Comparison of ENCODE assay signal across 8 cellular contexts in genomic region chr14:68793734-68794129, GRCh38. TPM values are rescaled to one million over a fixed set of nuclear protein-coding genes. Genes with fewer than 3 reads are reported as not detected.
DNase-seq lines count a peak whose midpoint lies in the region; ATAC-seq and TF ChIP-seq lines count a peak whose summit lies in the region.

No MANE protein-coding gene starts in this region.

- ATAC-seq in sciatic nerve, result peak; percentile 16
- no peak for ATAC-seq in GM21576 (IDR thresholded peaks at IDR 0.05; ENCODE audit: unreplicated experiment)

- H3K27ac ChIP-seq in cardiac muscle cell, result peak overlapping the region; percentile 98

- H3K9me3 Mint-ChIP-seq in HFFc6, result peaks cover 10% of the 10 kb centered on the region
- H3K9me3 Mint-ChIP-seq in activated CD4-positive, alpha-beta memory T cell treated with anti-CD3 and anti-CD28 coated beads, Interleukin-2, amount 10 ng/mL, durations not matched to agents 7 days and 5 days, result no peaks in the 10 kb centered on the region

- H3K4me1 Mint-ChIP-seq in HFFc6 (ENCODE audit: low read depth), result peaks cover 47% of the 10 kb centered on the region
- H3K4me1 Mint-ChIP-seq in activated CD4-positive, alpha-beta memory T cell treated with anti-CD3 and anti-CD28 coated beads, Interleukin-2, amount 10 ng/mL, durations not matched to agents 7 days and 5 days, result peaks cover 47% of the 10 kb centered on the region

- H3K36me3 Mint-ChIP-seq in HFFc6 (ENCODE audit: low read depth), result peaks cover 41% of the 10 kb centered on the region
- peaks cover 54% of the 10 kb centered on the region for H3K36me3 Mint-ChIP-seq in activated CD4-positive, alpha-beta memory T cell treated with anti-CD3 and anti-CD28 coated beads, Interleukin-2, amount 10 ng/mL, durations not matched to agents 7 days and 5 days (ENCODE audit: low read depth)

- peak overlapping the region; percentile 95 for H3K4me3 Mint-ChIP-seq in HFFc6
- H3K4me3 Mint-ChIP-seq in activated CD4-positive, alpha-beta memory T cell treated with anti-CD3 and anti-CD28 coated beads, Interleukin-2, amount 10 ng/mL, durations not matched to agents 7 days and 5 days, result peak overlapping the region; percentile 92

- peaks cover 47% of the 10 kb centered on the region for H3K27me3 Mint-ChIP-seq in HFFc6 (ENCODE audit: insufficient read depth)
- H3K27me3 Mint-ChIP-seq in activated CD4-positive, alpha-beta memory T cell treated with anti-CD3 and anti-CD28 coated beads, Interleukin-2, amount 10 ng/mL, durations not matched to agents 7 days and 5 days, result no peaks in the 10 kb centered on the region

- no peaks in the 10 kb centered on the region for H3K27me3 ChIP-seq in cardiac muscle cell

- H3K9me3 ChIP-seq in cardiac muscle cell (ENCODE audit: low read depth), result no peaks in the 10 kb centered on the region

- no peak for TF ChIP-seq CTCF in HFFc6 (IDR thresholded peaks at IDR 0.05)
- TF ChIP-seq CTCF in cardiac muscle cell (IDR thresholded peaks at IDR 0.05; ENCODE audit: low read depth, low read length), result no peak

- peaks cover 25% of the 10 kb centered on the region for H3K36me3 ChIP-seq in cardiac muscle cell

- POLR2A ChIA-PET in activated CD4-positive, alpha-beta memory T cell treated with anti-CD3 and anti-CD28 coated beads, Interleukin-2, amount 10 ng/mL, durations not matched to agents 7 days and 5 days (lab: Charles Lee), result interaction anchor here (0.6 to 12.6 kb wide), 19 partner anchors 8 to 1098 kb away, joined by 3 to 496 read pairs (median 5); partner anchors contain the start of genes ERH, RDH11 and ZFYVE26

- DNase-seq in HFFc6, result no peak
- DNase-seq in activated CD4-positive, alpha-beta memory T cell treated with anti-CD3 and anti-CD28 coated beads, Interleukin-2, amount 10 ng/mL, durations not matched to agents 7 days and 5 days, result no peak
- no peak for DNase-seq in cardiac muscle cell (ENCODE audit: low read depth in 1 of 2, low spot score in 1 of 2)
- no peak for DNase-seq in sciatic nerve (ENCODE audit: low spot score)
- no peak for DNase-seq in NOMO-1 treated with dmso at 0.1 percent for 144 hours (lab: John Stamatoyannopoulos, UW; ENCODE audit: unreplicated experiment)
- DNase-seq in GDM1 (lab: John Stamatoyannopoulos, UW), result no peak
- no peak for DNase-seq in SIG-M5 treated with dmso at 0.1 percent for 504 hours (lab: John Stamatoyannopoulos, UW; ENCODE audit: unreplicated experiment)

- intact Hi-C loops in sciatic nerve (cut with DNase I), result no loop called here

- peaks cover 29% of the 10 kb centered on the region for H3K4me1 ChIP-seq in cardiac muscle cell (ENCODE audit: low read depth)

- H3K27ac Mint-ChIP-seq in HFFc6, result peak overlapping the region; percentile 99
- peak overlapping the region; percentile 100 for H3K27ac Mint-ChIP-seq in activated CD4-positive, alpha-beta memory T cell treated with anti-CD3 and anti-CD28 coated beads, Interleukin-2, amount 10 ng/mL, durations not matched to agents 7 days and 5 days

- CTCF ChIA-PET in activated CD4-positive, alpha-beta memory T cell treated with anti-CD3 and anti-CD28 coated beads, Interleukin-2, amount 10 ng/mL, durations not matched to agents 7 days and 5 days (lab: Charles Lee), result interaction anchor here (1.3 to 7.1 kb wide), 4 partner anchors 13 to 545 kb away, joined by 3 to 178 read pairs (median 86); no protein-coding TSS in a partner anchor

- H3K4me3 ChIP-seq in cardiac muscle cell, result peak overlapping the region; percentile 77

RNA-seq across cellular contexts. Expression of gene ZFP36L1, which starts 0.9 kb away (rescaled TPM):
- 100 to 1,000 TPM; 135 to 161 (median 144) TPM for total RNA-seq in HFFc6 (2021; fragmentation: NEBNext Ultra II Directional; extraction: Animal tissue kit (Norgen Biotek cat#: 25700))
- total RNA-seq in activated CD4-positive, alpha-beta memory T cell treated with anti-CD3 and anti-CD28 coated beads, Interleukin-2, amount 10 ng/mL, durations not matched to agents 7 days and 5 days, result 100 to 1,000 TPM in 1 of 2 experiments, 10 to 100 TPM in 1; 96.1 to 103 TPM
- total RNA-seq in cardiac muscle cell (822 and 1,327 TPM in 2 replicates), sciatic nerve (434 TPM)
- polyA plus RNA-seq in cardiac muscle cell, result 219 and 454 TPM in 2 replicates
